28 cellular contexts compared by ENCODE assay signal in the genomic region with DNA sequence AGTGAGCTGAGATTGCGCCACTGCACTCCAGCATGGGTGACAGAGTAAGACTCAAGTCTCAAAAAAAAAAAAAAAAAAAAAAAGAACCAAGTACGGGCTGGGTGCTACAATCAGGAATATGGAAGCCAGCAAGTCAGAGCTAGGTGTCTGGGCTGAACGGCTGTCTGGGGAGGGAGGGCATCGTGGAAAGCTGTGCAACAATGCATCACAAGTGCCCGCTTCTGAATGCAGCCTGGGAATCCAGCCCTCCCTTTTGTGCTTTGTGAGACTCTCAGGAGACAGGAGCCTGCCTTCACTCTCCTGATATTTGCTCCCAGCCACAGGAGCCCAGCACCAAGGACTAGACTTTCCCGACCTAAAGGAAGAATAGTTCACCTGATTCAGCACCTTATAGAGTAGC.
"Had no signal": no experiment of that assay in that cellular context is flagged by ENCODE, and none has a peak within 500 bp of the region (broad histone marks: within the 10 kb centered on the region; RNA-seq: fewer than 3 reads in every experiment).

No MANE protein-coding gene starts in this region.

- H3K36me3 ChIP-seq: adrenal gland, esophagus muscularis mucosa, gastrocnemius medialis had no signal

- H3K27me3 ChIP-seq: adrenal gland, body of pancreas, esophagus muscularis mucosa, gastrocnemius medialis had no signal

- FAIRE-seq: colon had no signal

- H3K4me1 ChIP-seq: foreskin keratinocyte had no signal

- H3K9me3 ChIP-seq: adrenal gland, body of pancreas, esophagus muscularis mucosa, gastrocnemius medialis had no signal

- H3K27ac ChIP-seq: adrenal gland, body of pancreas, esophagus muscularis mucosa, foreskin keratinocyte, gastrocnemius medialis had no signal

- H3K4me3 ChIP-seq: adrenal gland, body of pancreas, esophagus muscularis mucosa, gastrocnemius medialis had no signal

- ATAC-seq: activated CD4-positive, alpha-beta T cell treated with anti-CD3 and anti-CD28 coated beads for 36 hours; activated CD8-positive, alpha-beta memory T cell treated with anti-CD3 and anti-CD28 coated beads, Interleukin-2, amount 10 ng/mL, durations not matched to agents 7 days and 5 days; activated CD8-positive, alpha-beta T cell treated with anti-CD3 and anti-CD28 coated beads, Interleukin-2, amount 10 ng/mL, durations not matched to agents 7 days and 5 days; activated naive CD8-positive, alpha-beta T cell treated with anti-CD3 and anti-CD28 coated beads, Interleukin-2, amount 50 U/mL, for 24 hours; body of pancreas; effector memory CD8-positive, alpha-beta T cell; foreskin keratinocyte; gastrocnemius medialis had no signal

- DNase-seq: activated CD4-positive, alpha-beta memory T cell treated with anti-CD3 and anti-CD28 coated beads for 36 hours; activated CD4-positive, alpha-beta T cell treated with anti-CD3 and anti-CD28 coated beads for 36 hours; activated CD4-positive, alpha-beta T cell treated with anti-CD3 and anti-CD28 coated beads, Interleukin-2, amount 10 ng/mL, durations not matched to agents 24 days and 14 days; activated CD4-positive, CD25-positive, alpha-beta regulatory T cell; activated CD4-positive, CD25-positive, alpha-beta regulatory T cell treated with anti-CD3 and anti-CD28 coated beads, Interleukin-2, amount 50 U/mL, for 72 hours; activated CD8-positive, alpha-beta memory T cell treated with anti-CD3 and anti-CD28 coated beads, Interleukin-2, amount 10 ng/mL, durations not matched to agents 7 days and 5 days; activated CD8-positive, alpha-beta memory T cell treated with anti-CD3 and anti-CD28 coated beads, Interleukin-2, amount 50 U/mL, for 4 hours; activated CD8-positive, alpha-beta T cell treated with anti-CD3 and anti-CD28 coated beads, Interleukin-2, amount 10 ng/mL, durations not matched to agents 7 days and 5 days; activated effector memory CD4-positive, alpha-beta T cell treated with anti-CD3 and anti-CD28 coated beads, Interleukin-2, amount 50 U/mL, for 16 hours; activated naive CD4-positive, alpha-beta T cell treated with anti-CD3 and anti-CD28 coated beads for 36 hours; activated naive CD8-positive, alpha-beta T cell treated with anti-CD3 and anti-CD28 coated beads for 36 hours; activated naive CD8-positive, alpha-beta T cell treated with anti-CD3 and anti-CD28 coated beads, Interleukin-2, amount 50 U/mL, for 24 hours; activated T-cell treated with anti-CD3 and anti-CD28 coated beads, Interleukin-2, amount 50 U/mL, for 1 hour; activated T-cell treated with anti-CD3 and anti-CD28 coated beads, Interleukin-2, amount 50 U/mL, for 48 hours; adrenal gland; amygdala; body of pancreas; caudate nucleus; cortex of kidney; dermis blood vessel endothelial cell; effector CD4-positive, alpha-beta T cell; effector memory CD8-positive, alpha-beta T cell; erythroblast; foreskin keratinocyte; gastrocnemius medialis; T-helper 2 cell had no signal
